ENCODE assay signal across 14 cellular contexts in the genomic region with DNA sequence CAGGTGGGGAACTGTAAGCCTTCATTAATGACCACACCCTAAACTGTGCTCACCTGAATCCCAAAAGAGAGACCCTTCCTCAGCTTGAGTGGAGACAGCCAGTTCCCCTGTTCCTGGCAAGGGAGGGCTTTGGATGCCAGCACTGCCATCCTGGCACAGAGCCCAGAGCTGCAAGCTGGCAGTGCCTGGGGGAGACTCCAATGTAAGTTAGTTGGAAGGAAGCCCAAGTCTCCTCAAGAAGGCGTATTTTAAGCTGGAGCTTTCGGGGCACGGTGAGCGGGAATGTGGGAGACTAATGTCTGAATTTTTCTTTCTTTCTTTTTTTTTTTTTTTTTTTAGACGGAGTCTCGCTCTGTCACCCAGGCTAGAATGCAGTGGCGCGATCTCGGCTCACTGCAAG. TPM values are rescaled to one million over a fixed set of nuclear protein-coding genes. Genes with fewer than 3 reads are reported as not detected.
A peak's percentile ranks its signal among the peaks of the same experiment; 100 is the strongest.
DNase-seq lines count a peak whose midpoint lies in the region; ATAC-seq, FAIRE-seq and TF ChIP-seq lines count a peak whose summit lies in the region.
"Had no signal": no experiment of that assay in that cellular context is flagged by ENCODE, and none has a peak within 500 bp of the region (broad histone marks: within the 10 kb centered on the region; RNA-seq: fewer than 3 reads in every experiment).

No MANE protein-coding gene starts in this region.

- no peak for TF ChIP-seq EP300 in esophagus muscularis mucosa (IDR thresholded peaks at IDR 0.05)

- no peak for TF ChIP-seq POLR2A in esophagus muscularis mucosa (IDR thresholded peaks at IDR 0.05; ENCODE audit: low read depth)

- H3K36me3 ChIP-seq in A673 (ENCODE audit: insufficient read depth, low read length, poor library complexity, severe bottlenecking) = no peaks in the 10 kb centered on the region
- H3K36me3 ChIP-seq in esophagus muscularis mucosa = peaks cover 0 to 6% (median 2%) of the 10 kb centered on the region in 4 donors
- no peaks in the 10 kb centered on the region for H3K36me3 ChIP-seq in pancreas

- no peaks in the 10 kb centered on the region for H3K27me3 ChIP-seq in A673 (replicated peaks; ENCODE audit: insufficient read depth, low read depth, low read length, poor library complexity)
- peaks cover 0 to 8% (median 0%) of the 10 kb centered on the region in 4 donors for H3K27me3 ChIP-seq in esophagus muscularis mucosa
- no peaks in the 10 kb centered on the region for H3K27me3 ChIP-seq in pancreas

- H3K27ac ChIP-seq in A673 (ENCODE audit: low read depth, low read length, poor library complexity, severe bottlenecking) (peak overlapping the region; percentile 91), esophagus muscularis mucosa (replicated peaks in 1 of 4) (peak overlapping the region; percentile 93 to 100 (median 99)), pancreas (peak overlapping the region; percentile 92 to 99 (median 96))
- H3K27ac ChIP-seq: HL-60 had no signal

- H3K4me3 ChIP-seq in A673 (ENCODE audit: low read depth, low read length, poor library complexity, severe bottlenecking) = no peak overlapping the region
- H3K4me3 ChIP-seq in esophagus muscularis mucosa = no peak overlapping the region
- peak overlapping the region in 2 of 4 donors; percentile 83 to 97 for H3K4me3 ChIP-seq in pancreas

- H3K9me3 ChIP-seq in A673 (ENCODE audit: low read depth, low read length, poor library complexity, severe bottlenecking) (no peaks in the 10 kb centered on the region), esophagus muscularis mucosa (no peaks in the 10 kb centered on the region), pancreas (no peaks in the 10 kb centered on the region)

- no peak for FAIRE-seq in pancreas (lab: Jason Lieb, UNC)
- FAIRE-seq: GM12891 had no signal

- CTCF ChIA-PET in A673 (lab: Charles Lee) = interaction anchor here (0.7 kb wide), 1 partner anchor 41 kb away, joined by 8 read pairs; no protein-coding TSS in a partner anchor

- ATAC-seq in pancreas (no peak), HG03439 (IDR thresholded peaks at IDR 0.05; ENCODE audit: unreplicated experiment) (no peak)

- H3K4me1 ChIP-seq in A673 (ENCODE audit: insufficient read depth, low read length, poor library complexity, severe bottlenecking) (peaks cover 61% of the 10 kb centered on the region), esophagus muscularis mucosa (peaks cover 73 to 82% (median 79%) of the 10 kb centered on the region in 4 donors), pancreas (peaks cover 34 to 46% (median 45%) of the 10 kb centered on the region in 3 donors)

- intact Hi-C loops in A673 (cut with micrococcal nuclease; ENCODE audit: unreplicated experiment) = no loop called here
- intact Hi-C loops in esophagus muscularis mucosa (cut with DNase I) = no loop called here
- intact Hi-C loops in pancreas (cut with DNase I) = loop anchor here in 1 of 3 donors (5.0 kb wide), 1 partner anchor 45 kb away; a partner anchor contains a TSS

- DNase-seq in A673 (ENCODE audit: low spot score) (peak; percentile 57), NCI-H2196 treated with DMSO at 0.1 percent for 48 hours (lab: John Stamatoyannopoulos, UW; ENCODE audit: unreplicated experiment) (peak; percentile 21), esophagus muscularis mucosa (ENCODE audit: extremely low spot score) (no peak), pancreas (peak; percentile 70 to 90 (median 78)), DMS53 (lab: John Stamatoyannopoulos, UW) (no peak), UCSD-AML1 (lab: John Stamatoyannopoulos, UW; ENCODE audit: unreplicated experiment) (no peak)
- DNase-seq in activated CD8-positive, alpha-beta memory T cell treated with anti-CD3 and anti-CD28 coated beads for 24 hours = no peak
- DNase-seq: activated naive CD4-positive, alpha-beta T cell; CD4-positive, CD25-positive, alpha-beta regulatory T cell; nephron progenitor cell; T1000 had no signal

- POLR2A ChIA-PET in A673 (lab: Charles Lee; ENCODE audit: low non-redundant PET) = interaction anchor here (0.6 to 0.7 kb wide), 2 partner anchors 9 to 23 kb away, joined by 5 to 23 read pairs; no protein-coding TSS in a partner anchor

- no peak for TF ChIP-seq CTCF in A673 (conservative IDR thresholded peaks at IDR 0.05; ENCODE audit: low read depth, low read length)
- TF ChIP-seq CTCF in esophagus muscularis mucosa (IDR thresholded peaks at IDR 0.05) = no peak
- TF ChIP-seq CTCF in pancreas (IDR thresholded peaks at IDR 0.05) = no peak

- no TSS peak for BruUV-seq in A673 (replicated peaks; lab: Mats Ljungman, UMichigan)

- WGBS in esophagus muscularis mucosa = 77% methylated on average over 9 of the region's 9 CpGs
- 16 to 20% methylated on average over 7 to 8 of the region's 9 CpGs for WGBS in pancreas, 2 donors

RNA-seq across cellular contexts. Expression of a gene that starts 4.7 kb away (rescaled TPM):
- total RNA-seq in A673 (2021) = 37.5 and 40.2 TPM in 2 replicates
- total RNA-seq in esophagus muscularis mucosa = 100 to 1,000 TPM in 2 of 4 donors, 10 to 100 TPM in 2; 48.6 to 129 (median 104) TPM
- total RNA-seq in pancreas = 10 to 100 TPM; 43.2 to 56.2 (median 46.9) TPM
- 10 to 100 TPM; 24.2 to 28.9 TPM for polyA plus RNA-seq in pancreas

RNA-seq across cellular contexts. Expression of a gene that starts 45.5 kb away (rescaled TPM):
- total RNA-seq in A673 (2021) (0.24 TPM in 1 of 2 replicates, not detected in the other), esophagus muscularis mucosa (not detected), pancreas (under 1 TPM in 4 of 6 donors, not detected in 2; 0.19 to 0.67 (median 0.21) TPM)
- polyA plus RNA-seq in pancreas = not detected
- total RNA-seq: CD4-positive, CD25-positive, alpha-beta regulatory T cell had no signal
- polyA plus RNA-seq: CD4-positive, CD25-positive, alpha-beta regulatory T cell had no signal

Comparison
In these comparisons a context has a peak if more than half of its experiments do, and no peak if none do; other contexts are left out.
1. DNase-seq: peak in A673 (single experiment), NCI-H2196 treated with DMSO at 0.1 percent for 48 hours (single experiment) and pancreas (6 of 6); none in esophagus muscularis mucosa (single experiment), DMS53 (single experiment), UCSD-AML1 (single experiment) and activated CD8-positive, alpha-beta memory T cell treated with anti-CD3 and anti-CD28 coated beads for 24 hours (single experiment).
2. Peak in every context shown above with its lines, with median percentiles within 50 percentile points of each other: H3K27ac ChIP-seq.